ENCODE assay signal across 12 cellular contexts in the genomic region with DNA sequence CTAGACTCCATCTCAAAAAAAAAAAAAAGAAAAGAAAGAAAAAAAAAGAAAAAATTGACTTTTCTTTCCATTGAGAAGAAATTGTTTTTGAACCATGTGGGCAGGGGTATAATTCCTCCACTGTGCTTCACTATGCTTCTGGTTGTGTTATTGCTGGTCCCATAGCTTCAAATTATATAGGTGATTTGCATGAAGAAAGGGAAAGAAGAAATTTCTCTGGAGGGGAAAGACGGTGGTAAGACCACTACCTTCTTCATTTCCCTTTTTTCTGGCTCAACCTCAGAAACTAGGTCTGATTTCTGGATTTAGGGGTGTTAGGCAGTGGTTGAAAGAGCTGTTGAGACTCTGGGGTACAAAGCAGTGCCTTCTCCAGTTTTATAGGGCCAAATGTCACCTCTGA. TPM values are rescaled to one million over a fixed set of nuclear protein-coding genes. Genes with fewer than 3 reads are reported as not detected.
"Had no signal": no experiment of that assay in that cellular context is flagged by ENCODE, and none has a peak within 500 bp of the region (broad histone marks: within the 10 kb centered on the region; RNA-seq: fewer than 3 reads in every experiment).

No MANE protein-coding gene starts in this region.

- H3K9me3 ChIP-seq: HAP-1 had no signal

- H3K27ac ChIP-seq: GM23248, HL-60, KMS-11 had no signal

- H3K36me3 Mint-ChIP-seq: IgD-negative memory B cell had no signal

- H3K9me3 Mint-ChIP-seq: HFFc6 had no signal

- H3K4me3 Mint-ChIP-seq: HFFc6, IgD-negative memory B cell had no signal

- DNase-seq: GM23248, GOT3, H7, HFFc6, KBM-7 had no signal

- ATAC-seq: HCT116, HepG2 had no signal

- H3K36me3 ChIP-seq: HAP-1 had no signal

- H3K27ac Mint-ChIP-seq: HFFc6, IgD-negative memory B cell had no signal

- H3K4me1 ChIP-seq: HAP-1 had no signal

- H3K9ac ChIP-seq: GM23248, KMS-11 had no signal

- H3K4me3 ChIP-seq: GM23248, HAP-1 had no signal

- H3K4me1 Mint-ChIP-seq: IgD-negative memory B cell had no signal

- H3K4me2 ChIP-seq: KMS-11 had no signal

- H2AFZ ChIP-seq: GM23248 had no signal

RNA-seq across cellular contexts. Expression of a gene that starts 29.3 kb away (rescaled TPM):
- total RNA-seq: H7, HepG2, HT1080 had no signal
